ENCODE assay signal across 1 cellular context in genomic region chr16:68085259-68086071, GRCh38.
TF ChIP-seq lines count a peak whose summit lies in the region.

NFATC3 (plus strand) TSS chr16:68085370; CDS start chr16:68085682, 312 bp downstream.

TF ChIP-seq in GM12878, 131 proteins besides CTCF, POLR2A, EP300 and RAD21 (continued from another document and continues in another):
- TF ChIP-seq TARDBP (IDR thresholded peaks at IDR 0.05; ENCODE audit: borderline replicate concordance) (no peak), IRF4 (IDR thresholded peaks at IDR 0.05; ENCODE audit: low read depth, low read length) (no peak), ZNF274 (IDR thresholded peaks at IDR 0.05; ENCODE audit: insufficient read depth, insufficient read length) (no peak), STAT1 (conservative IDR thresholded peaks at IDR 0.05) (no peak), CEBPB (IDR thresholded peaks at IDR 0.05; ENCODE audit: borderline replicate concordance in 1 of 2, low read depth in 2 of 2, low read length in 2 of 2) (no peak), ATF2 (IDR thresholded peaks at IDR 0.05; ENCODE audit: low read length) (no peak), CUX1 (IDR thresholded peaks at IDR 0.05; ENCODE audit: insufficient replicate concordance, low read depth, low read length) (no peak), TAF1 (IDR thresholded peaks at IDR 0.05; ENCODE audit: borderline replicate concordance, low read depth, low read length) (0 out of 2 replicates have a peak, but pooled peaks have one; percentile 8), ZZZ3 (IDR thresholded peaks at IDR 0.05; ENCODE audit: control insufficient read depth, insufficient read length, low read depth) (no peak), SREBF1 (IDR thresholded peaks at IDR 0.05; ENCODE audit: low read length) (no peak), IRF3 (IDR thresholded peaks at IDR 0.05) (no peak), HDGF (IDR thresholded peaks at IDR 0.05) (no peak), FOXM1 (IDR thresholded peaks at IDR 0.05; ENCODE audit: low read depth, low read length) (no peak), ATF7 (IDR thresholded peaks at IDR 0.05; ENCODE audit: low read depth) (no peak), NR2C2 (IDR thresholded peaks at IDR 0.05; ENCODE audit: borderline replicate concordance, control insufficient read depth, insufficient read length, low read depth) (no peak), TCF3 (IDR thresholded peaks at IDR 0.05; ENCODE audit: borderline replicate concordance, insufficient read depth, low read depth, low read length) (no peak), ZNF622 (IDR thresholded peaks at IDR 0.05) (no peak), ZSCAN29 (IDR thresholded peaks at IDR 0.05) (no peak), TCF7 (IDR thresholded peaks at IDR 0.05; ENCODE audit: borderline replicate concordance) (no peak), RBBP5 (conservative IDR thresholded peaks at IDR 0.05) (no peak), WRNIP1 (IDR thresholded peaks at IDR 0.05; ENCODE audit: borderline replicate concordance, low read depth, low read length) (no peak), NRF1 (conservative IDR thresholded peaks at IDR 0.05; ENCODE audit: low read depth, low read length) (no peak), RB1 (IDR thresholded peaks at IDR 0.05; ENCODE audit: borderline replicate concordance) (no peak), GABPA (IDR thresholded peaks at IDR 0.05; ENCODE audit: low read depth) (no peak), ELK1 (IDR thresholded peaks at IDR 0.05; ENCODE audit: low read depth, low read length) (no peak), KLF5 (IDR thresholded peaks at IDR 0.05; ENCODE audit: partially characterized antibody) (no peak), NFIC (IDR thresholded peaks at IDR 0.05; ENCODE audit: low read depth, low read length) (no peak), CBX3 (IDR thresholded peaks at IDR 0.05; ENCODE audit: borderline replicate concordance, low read depth) (no peak), RUNX3 (IDR thresholded peaks at IDR 0.05; ENCODE audit: low read length) (peak; percentile 57), CHD1 (IDR thresholded peaks at IDR 0.05; ENCODE audit: low read depth, low read length) (no peak), SREBF2 (IDR thresholded peaks at IDR 0.05; ENCODE audit: low read length) (no peak), NBN (IDR thresholded peaks at IDR 0.05) (no peak), PML (IDR thresholded peaks at IDR 0.05; ENCODE audit: low read length) (no peak; the same call in 1 of the 2 replicates), FOXK2 (IDR thresholded peaks at IDR 0.05) (no peak), IKZF2 (IDR thresholded peaks at IDR 0.05) (no peak), SUPT20H (IDR thresholded peaks at IDR 0.05; ENCODE audit: borderline replicate concordance, control insufficient read depth, low read depth, low read length) (no peak), MTA2 (IDR thresholded peaks at IDR 0.05; ENCODE audit: low read depth) (no peak), MYC (IDR thresholded peaks at IDR 0.05; ENCODE audit: insufficient read depth, insufficient read length, insufficient replicate concordance, low read length, severe bottlenecking) (no peak), KDM1A (IDR thresholded peaks at IDR 0.05; ENCODE audit: borderline replicate concordance) (no peak), SUZ12 (IDR thresholded peaks at IDR 0.05; ENCODE audit: unreplicated experiment) (no peak), DPF2 (IDR thresholded peaks at IDR 0.05) (peak; percentile 72), LARP7 (IDR thresholded peaks at IDR 0.05) (peak; percentile 99), ETV6 (conservative IDR thresholded peaks at IDR 0.05 in 1 of 2, IDR thresholded peaks at IDR 0.05 in 1 of 2; ENCODE audit: borderline replicate concordance in 1 of 2, low read depth in 1 of 2) (no peak), CREM (IDR thresholded peaks at IDR 0.05; ENCODE audit: low read depth) (0 out of 2 replicates have a peak, but pooled peaks have one; percentile 4), CHD2 (IDR thresholded peaks at IDR 0.05; ENCODE audit: borderline replicate concordance, low read depth, low read length) (peak; percentile 96)
- TF ChIP-seq, protein P1, sequence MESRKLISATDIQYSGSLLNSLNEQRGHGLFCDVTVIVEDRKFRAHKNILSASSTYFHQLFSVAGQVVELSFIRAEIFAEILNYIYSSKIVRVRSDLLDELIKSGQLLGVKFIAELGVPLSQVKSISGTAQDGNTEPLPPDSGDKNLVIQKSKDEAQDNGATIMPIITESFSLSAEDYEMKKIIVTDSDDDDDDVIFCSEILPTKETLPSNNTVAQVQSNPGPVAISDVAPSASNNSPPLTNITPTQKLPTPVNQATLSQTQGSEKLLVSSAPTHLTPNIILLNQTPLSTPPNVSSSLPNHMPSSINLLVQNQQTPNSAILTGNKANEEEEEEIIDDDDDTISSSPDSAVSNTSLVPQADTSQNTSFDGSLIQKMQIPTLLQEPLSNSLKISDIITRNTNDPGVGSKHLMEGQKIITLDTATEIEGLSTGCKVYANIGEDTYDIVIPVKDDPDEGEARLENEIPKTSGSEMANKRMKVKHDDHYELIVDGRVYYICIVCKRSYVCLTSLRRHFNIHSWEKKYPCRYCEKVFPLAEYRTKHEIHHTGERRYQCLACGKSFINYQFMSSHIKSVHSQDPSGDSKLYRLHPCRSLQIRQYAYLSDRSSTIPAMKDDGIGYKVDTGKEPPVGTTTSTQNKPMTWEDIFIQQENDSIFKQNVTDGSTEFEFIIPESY (IDR thresholded peaks at IDR 0.05): no peak
- TF ChIP-seq, protein P2, sequence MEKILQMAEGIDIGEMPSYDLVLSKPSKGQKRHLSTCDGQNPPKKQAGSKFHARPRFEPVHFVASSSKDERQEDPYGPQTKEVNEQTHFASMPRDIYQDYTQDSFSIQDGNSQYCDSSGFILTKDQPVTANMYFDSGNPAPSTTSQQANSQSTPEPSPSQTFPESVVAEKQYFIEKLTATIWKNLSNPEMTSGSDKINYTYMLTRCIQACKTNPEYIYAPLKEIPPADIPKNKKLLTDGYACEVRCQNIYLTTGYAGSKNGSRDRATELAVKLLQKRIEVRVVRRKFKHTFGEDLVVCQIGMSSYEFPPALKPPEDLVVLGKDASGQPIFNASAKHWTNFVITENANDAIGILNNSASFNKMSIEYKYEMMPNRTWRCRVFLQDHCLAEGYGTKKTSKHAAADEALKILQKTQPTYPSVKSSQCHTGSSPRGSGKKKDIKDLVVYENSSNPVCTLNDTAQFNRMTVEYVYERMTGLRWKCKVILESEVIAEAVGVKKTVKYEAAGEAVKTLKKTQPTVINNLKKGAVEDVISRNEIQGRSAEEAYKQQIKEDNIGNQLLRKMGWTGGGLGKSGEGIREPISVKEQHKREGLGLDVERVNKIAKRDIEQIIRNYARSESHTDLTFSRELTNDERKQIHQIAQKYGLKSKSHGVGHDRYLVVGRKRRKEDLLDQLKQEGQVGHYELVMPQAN (conservative IDR thresholded peaks at IDR 0.05): peak; percentile 92
- TF ChIP-seq, protein P3, sequence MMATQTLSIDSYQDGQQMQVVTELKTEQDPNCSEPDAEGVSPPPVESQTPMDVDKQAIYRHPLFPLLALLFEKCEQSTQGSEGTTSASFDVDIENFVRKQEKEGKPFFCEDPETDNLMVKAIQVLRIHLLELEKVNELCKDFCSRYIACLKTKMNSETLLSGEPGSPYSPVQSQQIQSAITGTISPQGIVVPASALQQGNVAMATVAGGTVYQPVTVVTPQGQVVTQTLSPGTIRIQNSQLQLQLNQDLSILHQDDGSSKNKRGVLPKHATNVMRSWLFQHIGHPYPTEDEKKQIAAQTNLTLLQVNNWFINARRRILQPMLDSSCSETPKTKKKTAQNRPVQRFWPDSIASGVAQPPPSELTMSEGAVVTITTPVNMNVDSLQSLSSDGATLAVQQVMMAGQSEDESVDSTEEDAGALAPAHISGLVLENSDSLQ (IDR thresholded peaks at IDR 0.05): no peak
- TF ChIP-seq, protein P4, sequence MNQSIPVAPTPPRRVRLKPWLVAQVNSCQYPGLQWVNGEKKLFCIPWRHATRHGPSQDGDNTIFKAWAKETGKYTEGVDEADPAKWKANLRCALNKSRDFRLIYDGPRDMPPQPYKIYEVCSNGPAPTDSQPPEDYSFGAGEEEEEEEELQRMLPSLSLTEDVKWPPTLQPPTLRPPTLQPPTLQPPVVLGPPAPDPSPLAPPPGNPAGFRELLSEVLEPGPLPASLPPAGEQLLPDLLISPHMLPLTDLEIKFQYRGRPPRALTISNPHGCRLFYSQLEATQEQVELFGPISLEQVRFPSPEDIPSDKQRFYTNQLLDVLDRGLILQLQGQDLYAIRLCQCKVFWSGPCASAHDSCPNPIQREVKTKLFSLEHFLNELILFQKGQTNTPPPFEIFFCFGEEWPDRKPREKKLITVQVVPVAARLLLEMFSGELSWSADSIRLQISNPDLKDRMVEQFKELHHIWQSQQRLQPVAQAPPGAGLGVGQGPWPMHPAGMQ (IDR thresholded peaks at IDR 0.05; ENCODE audit: borderline replicate concordance): no peak
- TF ChIP-seq, protein P5, sequence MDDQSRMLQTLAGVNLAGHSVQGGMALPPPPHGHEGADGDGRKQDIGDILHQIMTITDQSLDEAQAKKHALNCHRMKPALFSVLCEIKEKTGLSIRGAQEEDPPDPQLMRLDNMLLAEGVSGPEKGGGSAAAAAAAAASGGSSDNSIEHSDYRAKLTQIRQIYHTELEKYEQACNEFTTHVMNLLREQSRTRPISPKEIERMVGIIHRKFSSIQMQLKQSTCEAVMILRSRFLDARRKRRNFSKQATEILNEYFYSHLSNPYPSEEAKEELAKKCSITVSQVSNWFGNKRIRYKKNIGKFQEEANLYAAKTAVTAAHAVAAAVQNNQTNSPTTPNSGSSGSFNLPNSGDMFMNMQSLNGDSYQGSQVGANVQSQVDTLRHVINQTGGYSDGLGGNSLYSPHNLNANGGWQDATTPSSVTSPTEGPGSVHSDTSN (IDR thresholded peaks at IDR 0.05; ENCODE audit: insufficient replicate concordance, low read depth, low read length): no peak
- TF ChIP-seq, protein P6, sequence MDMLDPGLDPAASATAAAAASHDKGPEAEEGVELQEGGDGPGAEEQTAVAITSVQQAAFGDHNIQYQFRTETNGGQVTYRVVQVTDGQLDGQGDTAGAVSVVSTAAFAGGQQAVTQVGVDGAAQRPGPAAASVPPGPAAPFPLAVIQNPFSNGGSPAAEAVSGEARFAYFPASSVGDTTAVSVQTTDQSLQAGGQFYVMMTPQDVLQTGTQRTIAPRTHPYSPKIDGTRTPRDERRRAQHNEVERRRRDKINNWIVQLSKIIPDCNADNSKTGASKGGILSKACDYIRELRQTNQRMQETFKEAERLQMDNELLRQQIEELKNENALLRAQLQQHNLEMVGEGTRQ (IDR thresholded peaks at IDR 0.05; ENCODE audit: borderline replicate concordance, low read depth, low read length): no peak
